Comparison of ENCODE assay signal across 8 cellular contexts in the genomic region with DNA sequence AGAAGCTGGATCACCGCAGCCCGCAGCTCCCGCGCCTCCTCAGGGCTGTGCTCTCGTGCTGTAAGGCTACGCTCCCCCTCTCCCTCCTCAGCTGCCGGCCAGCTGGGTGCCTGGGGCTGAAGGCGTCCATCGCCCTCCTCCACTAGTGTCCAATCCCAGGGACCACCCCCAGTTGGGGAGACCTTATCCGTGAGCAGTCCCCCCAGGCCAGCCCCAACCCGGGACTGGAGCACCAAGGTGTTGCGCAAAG. TPM values are rescaled to one million over a fixed set of nuclear protein-coding genes. Genes with fewer than 3 reads are reported as not detected.
DNase-seq lines count a peak whose midpoint lies in the region; ATAC-seq, FAIRE-seq and TF ChIP-seq lines count a peak whose summit lies in the region.

No MANE protein-coding gene starts in this region.

- peak overlapping the region; percentile 98 for H3K4me2 ChIP-seq in K562 (ENCODE audit: insufficient read depth, low read length)

- no peaks in the 10 kb centered on the region for H3K9me3 Mint-ChIP-seq in activated naive CD4-positive, alpha-beta T cell treated with anti-CD3 and anti-CD28 coated beads for 36 hours

- peak overlapping the region; percentile 86 for H3K4me3 Mint-ChIP-seq in activated naive CD4-positive, alpha-beta T cell treated with anti-CD3 and anti-CD28 coated beads for 36 hours

- TF ChIP-seq CTCF in K562 (IDR thresholded peaks at IDR 0.05 in 2 of 3, conservative IDR thresholded peaks at IDR 0.05 in 1 of 3; ENCODE audit: insufficient read depth in 2 of 3, low read depth in 1 of 3, low read length in 3 of 3) (no peak), lung (IDR thresholded peaks at IDR 0.05; ENCODE audit: control extremely low read depth, extremely low read depth) (no peak), upper lobe of right lung (IDR thresholded peaks at IDR 0.05) (no peak)

- peak overlapping the region; percentile 91 to 99; a peak in 3 of 4 replicates for H3K9ac ChIP-seq in K562 (ENCODE audit: insufficient read depth in 1 of 2, low read depth in 2 of 2, low read length in 2 of 2)

- H3K27me3 ChIP-seq in K562 (ENCODE audit: control insufficient read depth in 2 of 2, insufficient read depth in 2 of 2, low read length in 2 of 2) (no peaks in the 10 kb centered on the region), lung (ENCODE audit: control insufficient read depth, insufficient read depth) (no peaks in the 10 kb centered on the region), upper lobe of right lung (no peaks in the 10 kb centered on the region)

- no peak overlapping the region for H3K27ac ChIP-seq in K562 (ENCODE audit: extremely low read depth, low read depth, low read length)
- H3K27ac ChIP-seq in lung (ENCODE audit: low read depth in 1 of 2, low read length in 1 of 2): peak overlapping the region in 1 of 2 donors; percentile 41
- H3K27ac ChIP-seq in upper lobe of right lung: peak overlapping the region; percentile 92

- no peaks in the 10 kb centered on the region for H3K27me3 Mint-ChIP-seq in activated naive CD4-positive, alpha-beta T cell treated with anti-CD3 and anti-CD28 coated beads for 36 hours (ENCODE audit: low read depth)

- H3K9me1 ChIP-seq in K562 (ENCODE audit: control insufficient read depth, insufficient read depth, low read length): peaks cover 13% of the 10 kb centered on the region

- no peak overlapping the region for H2AFZ ChIP-seq in K562 (ENCODE audit: low read depth, low read length)

- CTCF ChIA-PET in activated naive CD4-positive, alpha-beta T cell treated with anti-CD3 and anti-CD28 coated beads for 36 hours (lab: Charles Lee): interaction anchor here (0.6 to 8.1 kb wide), 39 partner anchors 9 to 272 kb away, joined by 3 to 158 read pairs (median 5); a partner anchor contains a TSS
- CTCF ChIA-PET in K562 (lab: Yijun Ruan, JAX; ENCODE audit: low intra/inter-chr PET ratio): interaction anchor here (0.7 to 2.6 kb wide), 4 partner anchors 38 to 209 kb away, joined by 3 to 31 read pairs (median 3); no protein-coding TSS in a partner anchor

- H3K36me3 ChIP-seq in K562 (ENCODE audit: control insufficient read depth, insufficient read depth, low read length) (peaks cover 36% of the 10 kb centered on the region; the same call in 2 of the 3 replicates), lung (ENCODE audit: control insufficient read depth in 2 of 2, insufficient read depth in 2 of 2, low read length in 2 of 2) (peaks cover 0 to 24% of the 10 kb centered on the region in 2 donors), upper lobe of right lung (peaks cover 27% of the 10 kb centered on the region)

- no TSS peak for BruUV-seq in K562 (replicated peaks; lab: Mats Ljungman, UMichigan)

- POLR2A ChIA-PET in K562 (lab: Yijun Ruan, JAX): interaction anchor here (0.6 to 3.3 kb wide), 11 partner anchors 9 to 277 kb away, joined by 3 to 18 read pairs (median 4); a partner anchor contains a TSS

- TF ChIP-seq RAD21 in K562 (CRISPR knock-in tag; conservative IDR thresholded peaks at IDR 0.05 in 1 of 2, IDR thresholded peaks at IDR 0.05 in 1 of 2): no peak

- in situ Hi-C loops in K562 (cut with MboI): no loop called here

- no peaks in the 10 kb centered on the region for H3K9me3 ChIP-seq in K562 (replicated peaks; ENCODE audit: control insufficient read depth, insufficient read depth, low read depth, low read length)
- no peaks in the 10 kb centered on the region for H3K9me3 ChIP-seq in lung (ENCODE audit: control insufficient read depth in 2 of 2, insufficient read depth in 1 of 2, low read length in 1 of 2)
- no peaks in the 10 kb centered on the region for H3K9me3 ChIP-seq in upper lobe of right lung

- H3K27ac Mint-ChIP-seq in activated naive CD4-positive, alpha-beta T cell treated with anti-CD3 and anti-CD28 coated beads for 36 hours: no peak overlapping the region

- peaks cover 10% of the 10 kb centered on the region for H3K4me1 Mint-ChIP-seq in activated naive CD4-positive, alpha-beta T cell treated with anti-CD3 and anti-CD28 coated beads for 36 hours (ENCODE audit: low read depth)

- no peak for FAIRE-seq in K562 (lab: Jason Lieb, UNC)

- intact Hi-C loops in activated naive CD4-positive, alpha-beta T cell treated with anti-CD3 and anti-CD28 coated beads for 36 hours (cut with micrococcal nuclease): no loop called here
- intact Hi-C loops in K562 (cut with micrococcal nuclease): no loop called here
- intact Hi-C loops in upper lobe of right lung (cut with DNase I): no loop called here

- no peak for DNase-seq in activated naive CD4-positive, alpha-beta T cell treated with anti-CD3 and anti-CD28 coated beads for 36 hours
- no peak for DNase-seq in activated naive CD4-positive, alpha-beta T cell (lab: John Stamatoyannopoulos, UW)
- DNase-seq in K562 (ENCODE audit: extremely low read depth in 1 of 4, low spot score in 3 of 4) (no peak), lung (ENCODE audit: low spot score) (no peak), upper lobe of right lung (no peak)

- H3K79me2 ChIP-seq in K562 (ENCODE audit: control insufficient read depth, insufficient read depth, low read length): peaks cover 22% of the 10 kb centered on the region

- WGBS in K562 (ENCODE audit: insufficient coverage, low coverage, missing lambda C conversion rate): 58% methylated on average over 10 of the region's 12 CpGs
- 66 to 76% methylated on average over 12 of the region's 12 CpGs for WGBS in lung, 2 donors

- ATAC-seq in K562: no peak
- no peak for ATAC-seq in lung (ENCODE audit: insufficient read depth, low FRiP score)
- no peak for ATAC-seq in upper lobe of right lung
- no peak for ATAC-seq in GM21825 (IDR thresholded peaks at IDR 0.05; ENCODE audit: unreplicated experiment)
- ATAC-seq in activated CD4-positive, CD25-positive, alpha-beta regulatory T cell treated with anti-CD3 and anti-CD28 coated beads, Interleukin-2, amount 50 U/mL, for 24 hours: no peak
- no peak for ATAC-seq in GM21723 (IDR thresholded peaks at IDR 0.05; ENCODE audit: unreplicated experiment)

- no peak for TF ChIP-seq EP300 in K562 (IDR thresholded peaks at IDR 0.05; ENCODE audit: low read length)

- H4K20me1 ChIP-seq in K562 (replicated peaks; ENCODE audit: control insufficient read depth, insufficient read depth, low read length): peaks cover 13% of the 10 kb centered on the region; the same call in 1 of the 2 replicates

- H3K36me3 Mint-ChIP-seq in activated naive CD4-positive, alpha-beta T cell treated with anti-CD3 and anti-CD28 coated beads for 36 hours (ENCODE audit: low read depth): no peaks in the 10 kb centered on the region

- TF ChIP-seq POLR2A in K562 (conservative IDR thresholded peaks at IDR 0.05): no peak

- H3K4me3 ChIP-seq in K562 (peak overlapping the region; percentile 86), lung (peak overlapping the region; percentile 79), upper lobe of right lung (peak overlapping the region; percentile 74)

- peaks cover 7 to 48% of the 10 kb centered on the region in 2 experiments; a peak in 4 of 5 replicates for H3K4me1 ChIP-seq in K562 (replicated peaks in 1 of 2; ENCODE audit: control insufficient read depth in 2 of 2, insufficient read depth in 2 of 2, low read length in 2 of 2)
- peaks cover 0 to 12% of the 10 kb centered on the region in 2 donors for H3K4me1 ChIP-seq in lung (ENCODE audit: control insufficient read depth in 2 of 2, insufficient read depth in 2 of 2, low read length in 2 of 2)
- peaks cover 27% of the 10 kb centered on the region for H3K4me1 ChIP-seq in upper lobe of right lung

RNA-seq across cellular contexts. Expression of a gene that starts 1.2 kb away (rescaled TPM):
- 1 to 10 TPM; 6.2 to 6.3 TPM for total RNA-seq in activated naive CD4-positive, alpha-beta T cell treated with anti-CD3 and anti-CD28 coated beads for 36 hours
- 16.4 and 48.0 TPM in 2 replicates for total RNA-seq in K562 (2011; cell fraction: chromatin; rRNA removed; ENCODE audit: low replicate concordance)
- 43.4 and 48.4 TPM in 2 replicates for total RNA-seq in K562 (2011; cell fraction: nucleolus; rRNA removed)
- 26.7 and 28.3 TPM in 2 replicates for total RNA-seq in K562 (2011; cell fraction: nucleoplasm; rRNA removed)
- total RNA-seq in K562 (2014; rRNA removed) (13.0 and 17.0 TPM in 2 replicates), K562 (2014; rRNA removed; fragmentation: Illumina TruSeq; extraction: Trizol) (3.1 and 3.5 TPM in 2 replicates), K562 (2015; rRNA removed; fragmentation: Illumina TruSeq; extraction: Trizol) (8.7 and 8.9 TPM in 2 replicates), K562 (2021) (23.2 and 24.2 TPM in 2 replicates), lung (10 to 100 TPM in 1 of 2 donors, 1 to 10 TPM in 1; 8.6 to 35.5 TPM), upper lobe of right lung (35.6 TPM)
- polyA plus RNA-seq in K562 (2011; rRNA removed) (5.1 and 7.7 TPM in 2 replicates), K562 (2014; fragmentation: Illumina TruSeq; extraction: Trizol) (4.6 and 9.1 TPM in 2 replicates), K562 (2014; fragmentation: Nextera tagmentation; extraction: Ambion mirVana) (under 1 TPM; 0.51 to 0.63 TPM), K562 (2014; rRNA removed) (11.3 and 11.7 TPM in 2 replicates), lung (10 to 100 TPM; 13.0 to 35.1 TPM)
- polyA plus RNA-seq in K562 (2011; cell fraction: cytosol; rRNA removed): 6.5 and 20.1 TPM in 2 replicates
- 17.1 and 27.9 TPM in 2 replicates for polyA plus RNA-seq in K562 (2011; cell fraction: nucleus; rRNA removed)
- 10.8 and 15.8 TPM in 2 replicates for polyA plus RNA-seq in K562 (2012)
- polyA minus RNA-seq in K562 (2011; rRNA and poly(A)+ RNA removed): 8.3 and 9.2 TPM in 2 replicates
- polyA minus RNA-seq in K562 (2011; cell fraction: cytosol; rRNA and poly(A)+ RNA removed): 14.6 and 14.8 TPM in 2 replicates
- polyA minus RNA-seq in K562 (2011; cell fraction: nucleus; rRNA and poly(A)+ RNA removed): 17.5 and 18.7 TPM in 2 replicates

RNA-seq across cellular contexts. Expression of a gene that starts 7.3 kb away (rescaled TPM):
- not detected for total RNA-seq in activated naive CD4-positive, alpha-beta T cell treated with anti-CD3 and anti-CD28 coated beads for 36 hours
- total RNA-seq in K562 (2011; cell fraction: chromatin; rRNA removed; ENCODE audit: low replicate concordance): 0.09 TPM in 1 of 2 replicates, not detected in the other
- total RNA-seq in K562 (2011; cell fraction: nucleolus; rRNA removed): not detected in 2 replicates
- not detected in 2 replicates for total RNA-seq in K562 (2011; cell fraction: nucleoplasm; rRNA removed)
- total RNA-seq in K562 (2014; rRNA removed) (not detected in 2 replicates), K562 (2014; rRNA removed; fragmentation: Illumina TruSeq; extraction: Trizol) (not detected in 2 replicates), K562 (2015; rRNA removed; fragmentation: Illumina TruSeq; extraction: Trizol) (not detected in 2 replicates), K562 (2021) (0.09 TPM in 1 of 2 replicates, not detected in the other), lung (under 1 TPM; 0.17 to 0.77 TPM), upper lobe of right lung (2.7 TPM)
- polyA plus RNA-seq in K562 (2011; rRNA removed) (not detected in 2 replicates), K562 (2014; fragmentation: Illumina TruSeq; extraction: Trizol) (not detected in 2 replicates), K562 (2014; fragmentation: Nextera tagmentation; extraction: Ambion mirVana) (not detected), K562 (2014; rRNA removed) (not detected in 2 replicates), lung (1 to 10 TPM in 1 of 2 donors, under 1 TPM in 1; 0.96 to 1.4 TPM)
- polyA plus RNA-seq in K562 (2011; cell fraction: cytosol; rRNA removed): not detected in 2 replicates
- polyA plus RNA-seq in K562 (2011; cell fraction: nucleus; rRNA removed): not detected in 2 replicates
- polyA plus RNA-seq in K562 (2012): not detected in 2 replicates
- polyA minus RNA-seq in K562 (2011; rRNA and poly(A)+ RNA removed): not detected in 2 replicates
- polyA minus RNA-seq in K562 (2011; cell fraction: cytosol; rRNA and poly(A)+ RNA removed): not detected in 2 replicates
- polyA minus RNA-seq in K562 (2011; cell fraction: nucleus; rRNA and poly(A)+ RNA removed): not detected in 2 replicates

RNA-seq across cellular contexts. Expression of a gene that starts 54.2 kb away (rescaled TPM):
- 1 to 10 TPM; 1.5 to 2.0 TPM for total RNA-seq in activated naive CD4-positive, alpha-beta T cell treated with anti-CD3 and anti-CD28 coated beads for 36 hours
- total RNA-seq in K562 (2011; cell fraction: chromatin; rRNA removed; ENCODE audit: low replicate concordance): 0.16 TPM in 1 of 2 replicates, not detected in the other
- not detected in 2 replicates for total RNA-seq in K562 (2011; cell fraction: nucleolus; rRNA removed)
- total RNA-seq in K562 (2011; cell fraction: nucleoplasm; rRNA removed): not detected in 2 replicates
- total RNA-seq in K562 (2014; rRNA removed): not detected in 2 replicates
- not detected in 2 replicates for total RNA-seq in K562 (2014; rRNA removed; fragmentation: Illumina TruSeq; extraction: Trizol)
- total RNA-seq in K562 (2015; rRNA removed; fragmentation: Illumina TruSeq; extraction: Trizol): not detected in 2 replicates
- not detected in 2 replicates for total RNA-seq in K562 (2021)
- not detected in 2 replicates for polyA plus RNA-seq in K562 (2011; rRNA removed)
- not detected in 2 replicates for polyA plus RNA-seq in K562 (2011; cell fraction: cytosol; rRNA removed)
- 0.10 TPM in 1 of 2 replicates, not detected in the other for polyA plus RNA-seq in K562 (2011; cell fraction: nucleus; rRNA removed)
- polyA plus RNA-seq in K562 (2012): 0.24 and 0.35 TPM in 2 replicates
- not detected in 2 replicates for polyA plus RNA-seq in K562 (2014; fragmentation: Illumina TruSeq; extraction: Trizol)
- under 1 TPM; 0.03 TPM for polyA plus RNA-seq in K562 (2014; fragmentation: Nextera tagmentation; extraction: Ambion mirVana)
- not detected in 2 replicates for polyA plus RNA-seq in K562 (2014; rRNA removed)
- polyA minus RNA-seq in K562 (2011; rRNA and poly(A)+ RNA removed): not detected in 2 replicates
- polyA minus RNA-seq in K562 (2011; cell fraction: cytosol; rRNA and poly(A)+ RNA removed): not detected in 2 replicates
- not detected in 2 replicates for polyA minus RNA-seq in K562 (2011; cell fraction: nucleus; rRNA and poly(A)+ RNA removed)
- total RNA-seq in lung: under 1 TPM; 0.52 to 0.77 TPM
- polyA plus RNA-seq in lung: under 1 TPM; 0.14 to 0.88 TPM
- total RNA-seq in upper lobe of right lung: not detected

RNA-seq across cellular contexts. Expression of a gene that starts 59.0 kb away (rescaled TPM):
- total RNA-seq in activated naive CD4-positive, alpha-beta T cell treated with anti-CD3 and anti-CD28 coated beads for 36 hours: 10 to 100 TPM; 95.6 to 97.8 TPM
- total RNA-seq in K562 (2011; cell fraction: chromatin; rRNA removed; ENCODE audit: low replicate concordance): 43.1 and 99.3 TPM in 2 replicates
- total RNA-seq in K562 (2011; cell fraction: nucleolus; rRNA removed): 62.9 and 67.9 TPM in 2 replicates
- total RNA-seq in K562 (2011; cell fraction: nucleoplasm; rRNA removed): 55.1 and 61.4 TPM in 2 replicates
- total RNA-seq in K562 (2014; rRNA removed): 64.4 and 78.1 TPM in 2 replicates
- 9.0 and 11.7 TPM in 2 replicates for total RNA-seq in K562 (2014; rRNA removed; fragmentation: Illumina TruSeq; extraction: Trizol)
- total RNA-seq in K562 (2015; rRNA removed; fragmentation: Illumina TruSeq; extraction: Trizol): 15.1 and 15.6 TPM in 2 replicates
- 78.2 and 87.2 TPM in 2 replicates for total RNA-seq in K562 (2021)
- 33.2 and 33.8 TPM in 2 replicates for polyA plus RNA-seq in K562 (2011; rRNA removed)
- 33.5 and 84.3 TPM in 2 replicates for polyA plus RNA-seq in K562 (2011; cell fraction: cytosol; rRNA removed)
- 65.0 and 106 TPM in 2 replicates for polyA plus RNA-seq in K562 (2011; cell fraction: nucleus; rRNA removed)
- polyA plus RNA-seq in K562 (2012): 32.9 and 41.4 TPM in 2 replicates
- 15.6 and 15.9 TPM in 2 replicates for polyA plus RNA-seq in K562 (2014; fragmentation: Illumina TruSeq; extraction: Trizol)
- polyA plus RNA-seq in K562 (2014; fragmentation: Nextera tagmentation; extraction: Ambion mirVana): 1 to 10 TPM; 5.4 to 9.4 TPM
- 63.2 and 75.9 TPM in 2 replicates for polyA plus RNA-seq in K562 (2014; rRNA removed)
- polyA minus RNA-seq in K562 (2011; rRNA and poly(A)+ RNA removed): 10.3 and 11.0 TPM in 2 replicates
- 9.4 and 19.7 TPM in 2 replicates for polyA minus RNA-seq in K562 (2011; cell fraction: cytosol; rRNA and poly(A)+ RNA removed)
- polyA minus RNA-seq in K562 (2011; cell fraction: nucleus; rRNA and poly(A)+ RNA removed): 27.5 and 27.6 TPM in 2 replicates
- 10 to 100 TPM; 21.8 to 62.3 TPM for total RNA-seq in lung
- polyA plus RNA-seq in lung: 10 to 100 TPM; 88.5 to 97.7 TPM
- total RNA-seq in upper lobe of right lung: 42.5 TPM
